20 cellular contexts compared by ENCODE assay signal in genomic region chr12:91893476-91893875, GRCh38.
"Had no signal": no experiment of that assay in that cellular context is flagged by ENCODE, and none has a peak within 500 bp of the region (broad histone marks: within the 10 kb centered on the region; RNA-seq: fewer than 3 reads in every experiment).

No MANE protein-coding gene starts in this region.

- H3K27me3 Mint-ChIP-seq: activated CD4-positive, alpha-beta T cell treated with anti-CD3 and anti-CD28 coated beads, Interleukin-2, amount 10 ng/mL, durations not matched to agents 24 days and 14 days; brain; naive thymus-derived CD4-positive, alpha-beta T cell had no signal

- H3K36me3 ChIP-seq: right atrium auricular region, stomach, thoracic aorta had no signal

- H3K36me3 Mint-ChIP-seq: brain had no signal

- H3K4me3 Mint-ChIP-seq: activated B cell treated with CpG ODN at 0.5 μM for 24 hours; activated CD4-positive, alpha-beta T cell treated with anti-CD3 and anti-CD28 coated beads, Interleukin-2, amount 10 ng/mL, durations not matched to agents 24 days and 14 days; brain; endodermal cell; naive thymus-derived CD4-positive, alpha-beta T cell had no signal

- H3K27me3 ChIP-seq: right atrium auricular region, stomach had no signal

- ATAC-seq: activated naive CD4-positive, alpha-beta T cell treated with anti-CD3 and anti-CD28 coated beads, Interleukin-2, amount 50 U/mL, for 72 hours; naive thymus-derived CD4-positive, alpha-beta T cell had no signal

- H3K27ac ChIP-seq: right atrium auricular region, skin epidermis, stomach, thoracic aorta had no signal

- H3K4me3 ChIP-seq: lung, right atrium auricular region, skin epidermis, stomach, thoracic aorta had no signal

- H3K4me1 Mint-ChIP-seq: activated B cell treated with CpG ODN at 0.5 μM for 24 hours; activated CD4-positive, alpha-beta T cell treated with anti-CD3 and anti-CD28 coated beads, Interleukin-2, amount 10 ng/mL, durations not matched to agents 24 days and 14 days had no signal

- H3K27ac Mint-ChIP-seq: activated B cell treated with CpG ODN at 0.5 μM for 24 hours; activated CD4-positive, alpha-beta T cell treated with anti-CD3 and anti-CD28 coated beads, Interleukin-2, amount 10 ng/mL, durations not matched to agents 24 days and 14 days; activated naive CD4-positive, alpha-beta T cell treated with anti-CD3 and anti-CD28 coated beads, Interleukin-2, amount 50 U/mL, for 72 hours; endodermal cell had no signal

- H3K9me3 ChIP-seq: right atrium auricular region, stomach, thoracic aorta had no signal

- DNase-seq: activated B cell treated with CpG ODN at 0.5 μM for 24 hours; activated CD4-positive, alpha-beta T cell treated with anti-CD3 and anti-CD28 coated beads, Interleukin-2, amount 10 ng/mL, durations not matched to agents 24 days and 14 days; activated effector memory CD4-positive, alpha-beta T cell treated with Interleukin-2 at 50 U/mL for 16 hours; activated T-cell treated with anti-CD3 and anti-CD28 coated beads, Interleukin-2, amount 50 U/mL, for 1 hour; amygdala; cerebellar nuclear complex; dermis blood vessel endothelial cell; endodermal cell; hypothalamus; left cardiac atrium; naive thymus-derived CD4-positive, alpha-beta T cell; posterior cingulate gyrus; stimulated activated CD4-positive, alpha-beta T cell treated with anti-CD3 and anti-CD28 coated beads, Interleukin-4, amount 100 ng/mL, for 4 hours; stomach had no signal

- H3K9me3 Mint-ChIP-seq: activated B cell treated with CpG ODN at 0.5 μM for 24 hours, endodermal cell had no signal
